ENCODE assay signal across 8 cellular contexts in the genomic region with DNA sequence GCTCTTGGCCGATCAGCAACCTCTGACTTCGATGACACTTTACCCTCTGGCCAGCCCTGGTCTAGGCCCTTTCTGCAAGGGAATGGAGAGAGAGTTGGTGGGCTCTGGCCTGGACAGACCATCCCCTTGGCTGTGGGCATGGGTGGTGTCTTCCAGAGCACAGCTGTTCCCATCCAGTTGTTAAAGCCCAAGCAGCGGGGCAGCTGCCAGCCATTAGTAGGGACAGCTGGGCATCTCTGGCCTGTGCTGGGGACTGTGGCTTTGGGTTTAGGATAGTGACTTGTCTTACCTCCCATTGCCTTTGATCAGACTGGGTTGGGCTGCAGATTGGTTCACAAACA. TPM values are rescaled to one million over a fixed set of nuclear protein-coding genes. Genes with fewer than 3 reads are reported as not detected.
A peak's percentile ranks its signal among the peaks of the same experiment; 100 is the strongest.
DNase-seq lines count a peak whose midpoint lies in the region; ATAC-seq and TF ChIP-seq lines count a peak whose summit lies in the region.

No MANE protein-coding gene starts in this region.

- CTCF ChIA-PET in RWPE1 (lab: Yijun Ruan, JAX) = interaction anchor here (2.5 kb wide), 1 partner anchor 20 kb away, joined by 10 read pairs; no protein-coding TSS in a partner anchor

- no peaks in the 10 kb centered on the region for H3K27me3 ChIP-seq in trophoblast cell (ENCODE audit: insufficient read depth, low read length)

- peak overlapping the region; percentile 93 for H3K4me3 ChIP-seq in fibroblast of pulmonary artery (replicated peaks; ENCODE audit: low read depth, low read length)
- peak overlapping the region in 1 of 7 experiments; percentile 70 for H3K4me3 ChIP-seq in skin epidermis
- H3K4me3 ChIP-seq in trophoblast cell (ENCODE audit: low read depth, low read length) = no peak overlapping the region

- no peak for ATAC-seq in activated CD4-positive, CD25-positive, alpha-beta regulatory T cell treated with anti-CD3 and anti-CD28 coated beads, Interleukin-2, amount 50 U/mL, for 24 hours

- no peak overlapping the region for H4K8ac ChIP-seq in trophoblast cell (ENCODE audit: low read depth, low read length)

- peaks cover 19 to 22% of the 10 kb centered on the region in 2 experiments for H3K4me1 ChIP-seq in trophoblast cell (ENCODE audit: control insufficient read depth in 1 of 2, insufficient read depth in 2 of 2, low read length in 2 of 2)

- H3K27ac ChIP-seq in RWPE1 = peak overlapping the region; percentile 100
- peak overlapping the region in 19 of 21 experiments; percentile 6 to 97 (median 90) for H3K27ac ChIP-seq in skin epidermis
- H3K27ac ChIP-seq in trophoblast cell (ENCODE audit: low read depth, low read length) = no peak overlapping the region

- peaks cover 37 to 40% of the 10 kb centered on the region in 2 experiments for H3K36me3 ChIP-seq in trophoblast cell (ENCODE audit: control insufficient read depth in 1 of 2, insufficient read depth in 2 of 2, low read length in 2 of 2)

- no peak overlapping the region for H2AK5ac ChIP-seq in trophoblast cell (ENCODE audit: low read length)

- H4K12ac ChIP-seq in trophoblast cell (ENCODE audit: low read depth, low read length) = no peak overlapping the region

- no peak overlapping the region for H3K18ac ChIP-seq in trophoblast cell (ENCODE audit: low read length)

- no peak overlapping the region for H3K4me2 ChIP-seq in trophoblast cell (ENCODE audit: low read length)

- H3K4ac ChIP-seq in trophoblast cell (ENCODE audit: low read depth, low read length) = no peak overlapping the region

- no peak overlapping the region for H2AFZ ChIP-seq in trophoblast cell (ENCODE audit: insufficient read depth, low read length, poor library complexity)

- peaks cover 9% of the 10 kb centered on the region for H3K79me1 ChIP-seq in trophoblast cell (ENCODE audit: low read length)

- WGBS in trophoblast cell (ENCODE audit: extremely low coverage, insufficient coverage, insufficient read length) = no CpG with 5 or more reads among the region's 3 CpGs

- DNase-seq in SHP77 (lab: John Stamatoyannopoulos, UW) (peak; percentile 79), SHP77 treated with DMSO at 0.1 percent for 48 hours (lab: John Stamatoyannopoulos, UW) (no peak), RWPE1 (ENCODE audit: low spot score) (no peak), fibroblast of pulmonary artery (ENCODE audit: low read depth) (no peak), trophoblast cell (no peak)
- DNase-seq in effector CD4-positive, alpha-beta T cell = no peak

- POLR2A ChIA-PET in RWPE1 (lab: Yijun Ruan, JAX; ENCODE audit: low non-redundant PET) = no interaction called here

- no peak overlapping the region for H2BK5ac ChIP-seq in trophoblast cell (ENCODE audit: low read depth, low read length, poor library complexity)

- no peak overlapping the region for H4K91ac ChIP-seq in trophoblast cell (ENCODE audit: low read depth, low read length)

- no peak overlapping the region for H3K9ac ChIP-seq in trophoblast cell (ENCODE audit: low read length)

- H3K14ac ChIP-seq in trophoblast cell (ENCODE audit: low read length) = no peak overlapping the region

- H3K23ac ChIP-seq in trophoblast cell (ENCODE audit: low read length) = no peak overlapping the region

- peaks cover 3% of the 10 kb centered on the region for H3K79me2 ChIP-seq in trophoblast cell (ENCODE audit: control insufficient read depth, insufficient read depth, low read length, poor library complexity)

- TF ChIP-seq CTCF in RWPE1 (conservative IDR thresholded peaks at IDR 0.05; ENCODE audit: low read depth) = no peak
- TF ChIP-seq CTCF in fibroblast of pulmonary artery (IDR thresholded peaks at IDR 0.05; ENCODE audit: low read length, missing control alignments) = no peak

- H2BK120ac ChIP-seq in trophoblast cell (ENCODE audit: insufficient read depth, low read length, poor library complexity) = no peak overlapping the region

- no peaks in the 10 kb centered on the region for H3K9me3 ChIP-seq in trophoblast cell (ENCODE audit: insufficient read depth, low read depth, low read length)

- H2BK12ac ChIP-seq in trophoblast cell (ENCODE audit: low read length) = no peak overlapping the region

RNA-seq across cellular contexts. Expression of a gene that starts 2.8 kb away (rescaled TPM):
- polyA plus RNA-seq in trophoblast cell (2013) = 25.2 and 26.6 TPM in 2 replicates

RNA-seq across cellular contexts. Expression of a gene that starts 12.3 kb away (rescaled TPM):
- 23.2 and 23.8 TPM in 2 replicates for polyA plus RNA-seq in trophoblast cell (2013)

RNA-seq across cellular contexts. Expression of a gene that starts 17.6 kb away (rescaled TPM):
- polyA plus RNA-seq in trophoblast cell (2013) = 0.04 and 0.11 TPM in 2 replicates

RNA-seq across cellular contexts. Expression of a gene that starts 21.5 kb away (rescaled TPM):
- polyA plus RNA-seq in trophoblast cell (2013) = 4.4 and 4.5 TPM in 2 replicates

RNA-seq across cellular contexts. Expression of a gene that starts 31.3 kb away (rescaled TPM):
- 15.3 and 15.6 TPM in 2 replicates for polyA plus RNA-seq in trophoblast cell (2013)

Comparison
In these comparisons a context has a peak if more than half of its experiments do, and no peak if none do; other contexts are left out.
1. DNase-seq: peak in SHP77 (2 of 2); none in SHP77 treated with DMSO at 0.1 percent for 48 hours (single experiment), RWPE1 (single experiment), fibroblast of pulmonary artery (single experiment), effector CD4-positive, alpha-beta T cell (single experiment) and trophoblast cell (0 of 2).